ENCODE assay signal across 10 cellular contexts in the genomic region with DNA sequence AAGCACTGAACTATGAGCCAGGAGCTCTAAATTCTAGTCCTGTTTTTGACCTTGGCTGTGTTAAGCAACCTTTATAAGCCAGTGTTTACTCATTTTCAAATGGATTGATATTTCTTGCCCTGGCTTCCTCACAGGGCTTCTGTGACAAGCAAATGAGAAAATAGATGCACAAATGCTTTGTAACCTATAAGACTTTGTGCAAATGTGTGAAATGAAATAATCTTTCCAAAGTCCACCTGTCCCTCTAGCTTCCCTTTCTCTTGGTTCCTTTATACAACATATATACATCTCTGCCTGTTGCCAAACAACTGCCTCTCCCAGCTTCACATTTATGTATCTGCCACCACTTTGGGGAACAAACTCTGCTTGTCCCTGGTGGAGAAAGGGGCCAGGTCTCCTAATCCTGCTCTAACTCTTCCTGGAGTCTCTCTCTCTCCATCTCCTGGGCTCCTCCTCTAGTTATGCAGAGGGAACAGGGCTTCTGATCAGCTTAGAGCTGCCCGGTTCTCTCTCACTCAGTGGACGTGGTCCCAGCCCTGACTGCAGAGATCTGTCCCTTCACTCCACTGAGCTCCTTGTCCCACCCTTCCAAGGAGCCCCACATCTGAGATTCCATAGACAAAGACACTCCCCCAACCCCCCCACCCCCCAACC. TPM values are rescaled to one million over a fixed set of nuclear protein-coding genes. Genes with fewer than 3 reads are reported as not detected.
DNase-seq lines count a peak whose midpoint lies in the region; ATAC-seq and TF ChIP-seq lines count a peak whose summit lies in the region.
"Had no signal": no experiment of that assay in that cellular context is flagged by ENCODE, and none has a peak within 500 bp of the region (broad histone marks: within the 10 kb centered on the region; RNA-seq: fewer than 3 reads in every experiment).

No MANE protein-coding gene starts in this region.

- H3K4me3 ChIP-seq in HUES48 (ENCODE audit: low read depth, low read length) (no peak overlapping the region), adrenal gland (no peak overlapping the region), left ventricle myocardium inferior (no peak overlapping the region), uterus (no peak overlapping the region)

- TF ChIP-seq CTCF in adrenal gland (IDR thresholded peaks at IDR 0.05) (no peak), left ventricle myocardium inferior (IDR thresholded peaks at IDR 0.05; ENCODE audit: borderline replicate concordance) (no peak), uterus (IDR thresholded peaks at IDR 0.05) (no peak)

- no peaks in the 10 kb centered on the region for H3K9me3 Mint-ChIP-seq in activated naive CD8-positive, alpha-beta T cell treated with anti-CD3 and anti-CD28 coated beads, Interleukin-2, amount 50 U/mL, for 24 hours
- H3K9me3 Mint-ChIP-seq: CD4-positive, alpha-beta T cell had no signal

- H3K4me3 Mint-ChIP-seq in activated naive CD8-positive, alpha-beta T cell treated with anti-CD3 and anti-CD28 coated beads, Interleukin-2, amount 50 U/mL, for 24 hours = no peak overlapping the region
- H3K4me3 Mint-ChIP-seq: CD4-positive, alpha-beta T cell had no signal

- H3K27me3 ChIP-seq in HUES48 (ENCODE audit: control insufficient read depth, insufficient read depth, low read length) = no peaks in the 10 kb centered on the region
- H3K27me3 ChIP-seq in adrenal gland = no peaks in the 10 kb centered on the region
- H3K27me3 ChIP-seq in left ventricle myocardium inferior (ENCODE audit: low read depth) = no peaks in the 10 kb centered on the region
- no peaks in the 10 kb centered on the region for H3K27me3 ChIP-seq in uterus

- H3K36me3 ChIP-seq in HUES48 (ENCODE audit: control insufficient read depth, insufficient read depth, low read length) (no peaks in the 10 kb centered on the region), adrenal gland (replicated peaks in 1 of 2) (no peaks in the 10 kb centered on the region), left ventricle myocardium inferior (no peaks in the 10 kb centered on the region), uterus (no peaks in the 10 kb centered on the region)

- intact Hi-C loops in adrenal gland (cut with DNase I) (no loop called here), left ventricle myocardium inferior (cut with micrococcal nuclease) (no loop called here), uterus (cut with DNase I; ENCODE audit: low total_unique reads) (no loop called here)

- no peak for TF ChIP-seq POLR2A in adrenal gland (IDR thresholded peaks at IDR 0.05)
- no peak for TF ChIP-seq POLR2A in uterus (IDR thresholded peaks at IDR 0.05)

- peaks cover 1% of the 10 kb centered on the region for H3K4me1 Mint-ChIP-seq in activated naive CD8-positive, alpha-beta T cell treated with anti-CD3 and anti-CD28 coated beads, Interleukin-2, amount 50 U/mL, for 24 hours

- H3K4me1 ChIP-seq in HUES48 (ENCODE audit: control insufficient read depth, insufficient read depth, low read length) (no peaks in the 10 kb centered on the region; the same call in 1 of the 2 replicates), adrenal gland (replicated peaks in 1 of 2) (peaks cover 18 to 27% of the 10 kb centered on the region in 2 donors), left ventricle myocardium inferior (peaks cover 27% of the 10 kb centered on the region), uterus (no peaks in the 10 kb centered on the region)

- no peaks in the 10 kb centered on the region for H3K36me3 Mint-ChIP-seq in activated naive CD8-positive, alpha-beta T cell treated with anti-CD3 and anti-CD28 coated beads, Interleukin-2, amount 50 U/mL, for 24 hours (ENCODE audit: low read depth)

- H3K27ac ChIP-seq in HUES48 (ENCODE audit: low read depth, low read length) (peak overlapping the region; percentile 32), adrenal gland (peak overlapping the region; percentile 72 to 85 (median 81)), left ventricle myocardium inferior (replicated peaks) (peak overlapping the region; percentile 77), uterus (peak overlapping the region in 1 of 2 donors; percentile 33)

- WGBS in adrenal gland, 4 donors = 32 to 60% (median 42%) methylated on average over 2 of the region's 2 CpGs; no CpG with 5 or more reads in 1 of the 4 donors

- no peak for ATAC-seq in GM21717 (IDR thresholded peaks at IDR 0.05; ENCODE audit: unreplicated experiment)
- ATAC-seq in activated naive CD8-positive, alpha-beta T cell treated with anti-CD3 and anti-CD28 coated beads, Interleukin-2, amount 50 U/mL, for 24 hours = no peak

- DNase-seq in adrenal gland (peak in 1 of 7 donors; percentile 20), left ventricle myocardium inferior (no peak), renal cortical epithelial cell (ENCODE audit: low read depth) (peak; percentile 49), nucleus accumbens (lab: John Stamatoyannopoulos, UW) (no peak), uterus (no peak)
- no peak for DNase-seq in activated naive CD8-positive, alpha-beta T cell treated with anti-CD3 and anti-CD28 coated beads, Interleukin-2, amount 50 U/mL, for 24 hours
- DNase-seq: CD4-positive, alpha-beta T cell; stimulated activated CD4-positive, alpha-beta T cell treated with anti-CD3 and anti-CD28 coated beads, Interleukin-1b, Interleukin-23, amount 100 ng/mL, for 48 hours had no signal

- H3K9me3 ChIP-seq in HUES48 (ENCODE audit: control insufficient read depth, insufficient read depth, low read length) (no peaks in the 10 kb centered on the region), adrenal gland (replicated peaks in 1 of 3) (no peaks in the 10 kb centered on the region), left ventricle myocardium inferior (replicated peaks) (no peaks in the 10 kb centered on the region), uterus (no peaks in the 10 kb centered on the region)

- H3K9ac ChIP-seq in HUES48 (ENCODE audit: low read depth, low read length) = no peak overlapping the region

- H3K27ac Mint-ChIP-seq in activated naive CD8-positive, alpha-beta T cell treated with anti-CD3 and anti-CD28 coated beads, Interleukin-2, amount 50 U/mL, for 24 hours = no peak overlapping the region
- H3K27ac Mint-ChIP-seq: CD4-positive, alpha-beta T cell had no signal

- peaks cover 9% of the 10 kb centered on the region for H3K27me3 Mint-ChIP-seq in activated naive CD8-positive, alpha-beta T cell treated with anti-CD3 and anti-CD28 coated beads, Interleukin-2, amount 50 U/mL, for 24 hours

RNA-seq across cellular contexts. Expression of gene PLEKHG6, which starts 15.8 kb away (rescaled TPM):
- total RNA-seq in adrenal gland (1 to 10 TPM in 2 of 8 donors, under 1 TPM in 5, not detected in 1; 0.23 to 1.9 (median 0.51) TPM), left ventricle myocardium inferior (0.08 TPM), renal cortical epithelial cell (1.4 and 2.7 TPM in 2 replicates), uterus (1 to 10 TPM in 2 of 4 donors, under 1 TPM in 1, not detected in 1; 0.29 to 1.9 (median 1.7) TPM)
- 1 to 10 TPM in 1 of 3 donors, under 1 TPM in 1, not detected in 1; 0.32 to 5.8 TPM for polyA plus RNA-seq in adrenal gland
- total RNA-seq: CD4-positive, alpha-beta T cell had no signal

RNA-seq across cellular contexts. Expression of gene TNFRSF1A, which starts 47.2 kb away (rescaled TPM):
- 100 to 1,000 TPM; 181 to 386 (median 262) TPM for total RNA-seq in adrenal gland
- 100 to 1,000 TPM in 2 of 3 donors, 10 to 100 TPM in 1; 91.8 to 167 (median 160) TPM for polyA plus RNA-seq in adrenal gland
- total RNA-seq in left ventricle myocardium inferior = 45.6 TPM
- 42.5 and 159 TPM in 2 replicates for total RNA-seq in renal cortical epithelial cell
- 100 to 1,000 TPM in 3 of 4 donors, 10 to 100 TPM in 1; 71.8 to 297 (median 174) TPM for total RNA-seq in uterus
